ENCODE assay signal across 8 cellular contexts in genomic region chr1:10210841-10211804, GRCh38. TPM values are rescaled to one million over a fixed set of nuclear protein-coding genes. Genes with fewer than 3 reads are reported as not detected.
DNase-seq lines count a peak whose midpoint lies in the region; ATAC-seq and TF ChIP-seq lines count a peak whose summit lies in the region.

No MANE protein-coding gene starts in this region.

- H3K36me3 ChIP-seq in A673 (ENCODE audit: insufficient read depth, low read length, poor library complexity, severe bottlenecking) (no peaks in the 10 kb centered on the region), PC-9 (ENCODE audit: low read depth) (no peaks in the 10 kb centered on the region), cardiac muscle cell (no peaks in the 10 kb centered on the region)

- BruUV-seq in A673 (replicated peaks; lab: Mats Ljungman, UMichigan) (TSS peak; percentile 48), PC-9 (replicated peaks; lab: Mats Ljungman, UMichigan) (no TSS peak)

- H3K27me3 ChIP-seq in A673 (replicated peaks; ENCODE audit: insufficient read depth, low read depth, low read length, poor library complexity), result no peaks in the 10 kb centered on the region
- no peaks in the 10 kb centered on the region for H3K27me3 ChIP-seq in PC-9 (ENCODE audit: insufficient read depth, low read depth)
- H3K27me3 ChIP-seq in cardiac muscle cell, result no peaks in the 10 kb centered on the region

- no peaks in the 10 kb centered on the region for H3K9me2 ChIP-seq in PC-9 (ENCODE audit: insufficient read depth)

- H3K4me3 ChIP-seq in A673 (ENCODE audit: low read depth, low read length, poor library complexity, severe bottlenecking) (peak overlapping the region; percentile 90), PC-9 (peak overlapping the region; percentile 88), cardiac muscle cell (peak overlapping the region; percentile 92)

- H3K79me2 ChIP-seq in PC-9 (ENCODE audit: low read depth), result peaks cover 38% of the 10 kb centered on the region

- H4K20me1 ChIP-seq in PC-9 (ENCODE audit: insufficient read depth), result no peaks in the 10 kb centered on the region

- TF ChIP-seq CTCF in A673 (conservative IDR thresholded peaks at IDR 0.05; ENCODE audit: low read depth, low read length) (no peak), PC-9 (conservative IDR thresholded peaks at IDR 0.05) (no peak), cardiac muscle cell (IDR thresholded peaks at IDR 0.05; ENCODE audit: low read depth, low read length) (no peak)

- H3K9me3 ChIP-seq in A673 (ENCODE audit: low read depth, low read length, poor library complexity, severe bottlenecking), result no peaks in the 10 kb centered on the region
- no peaks in the 10 kb centered on the region for H3K9me3 ChIP-seq in PC-9 (ENCODE audit: insufficient read depth, low read depth)
- no peaks in the 10 kb centered on the region for H3K9me3 ChIP-seq in cardiac muscle cell (ENCODE audit: low read depth)

- peak overlapping the region; percentile 90 for H3K27ac ChIP-seq in A673 (ENCODE audit: low read depth, low read length, poor library complexity, severe bottlenecking)
- peak overlapping the region; percentile 45 for H3K27ac ChIP-seq in PC-9
- H3K27ac ChIP-seq in cardiac muscle cell, result peak overlapping the region; percentile 93

- DNase-seq in A673 (ENCODE audit: low spot score) (peak; percentile 58), PC-9 (peak; percentile 78 to 79), amniotic epithelial cell (ENCODE audit: low read depth) (peak; percentile 95), cardiac muscle cell (ENCODE audit: low read depth in 1 of 2, low spot score in 1 of 2) (peak; percentile 75 to 96), nucleus accumbens (lab: John Stamatoyannopoulos, UW) (peak; percentile 35 to 96 (median 86)), NCI-H1436 treated with DMSO at 0.1 percent for 48 hours (lab: John Stamatoyannopoulos, UW) (no peak)

- peaks cover 7% of the 10 kb centered on the region; the same call in 1 of the 2 replicates for H3F3A ChIP-seq in PC-9 (ENCODE audit: insufficient read depth, low read depth)

- peaks cover 16% of the 10 kb centered on the region for H3K4me1 ChIP-seq in A673 (ENCODE audit: insufficient read depth, low read length, poor library complexity, severe bottlenecking)
- peaks cover 11% of the 10 kb centered on the region for H3K4me1 ChIP-seq in PC-9 (replicated peaks; ENCODE audit: insufficient read depth)
- peaks cover 19% of the 10 kb centered on the region for H3K4me1 ChIP-seq in cardiac muscle cell (ENCODE audit: low read depth)

- H3K4me2 ChIP-seq in PC-9, result peak overlapping the region; percentile 95

- POLR2A ChIA-PET in A673 (lab: Charles Lee; ENCODE audit: low non-redundant PET), result no interaction called here
- POLR2A ChIA-PET in PC-9 (lab: Charles Lee; ENCODE audit: unreplicated experiment), result interaction anchor here (0.5 to 0.7 kb wide), 3 partner anchors 16 to 319 kb away, joined by 3 to 12 read pairs (median 5); no protein-coding TSS in a partner anchor

- H2AFZ ChIP-seq in PC-9, result peak overlapping the region; percentile 92

- intact Hi-C loops in A673 (cut with micrococcal nuclease; ENCODE audit: unreplicated experiment), result loop anchor here (10.0 kb wide), 1 partner anchor 134 kb away; no protein-coding TSS in a partner anchor
- intact Hi-C loops in PC-9 (cut with micrococcal nuclease; ENCODE audit: unreplicated experiment), result loop anchor here (1.0 to 2.0 kb wide), 4 partner anchors 72 to 217 kb away; partner anchors contain the start of gene UBE4B

- CTCF ChIA-PET in A673 (lab: Charles Lee), result interaction anchor here (1.3 to 1.4 kb wide), 2 partner anchors 48 to 55 kb away, joined by 3 to 4 read pairs; no protein-coding TSS in a partner anchor
- CTCF ChIA-PET in PC-9 (lab: Charles Lee), result interaction anchor here (0.6 to 0.7 kb wide), 3 partner anchors 15 to 205 kb away, joined by 3 to 4 read pairs (median 3); no protein-coding TSS in a partner anchor

- ATAC-seq in GM18502 (IDR thresholded peaks at IDR 0.05; ENCODE audit: poor library complexity, unreplicated experiment), result peak; percentile 15
- ATAC-seq in HG03432 (IDR thresholded peaks at IDR 0.05; ENCODE audit: unreplicated experiment), result peak; percentile 19

RNA-seq across cellular contexts. Expression of gene KIF1B, which starts 0.8 kb away (rescaled TPM):
- total RNA-seq in A673 (2021) (69.5 and 71.7 TPM in 2 replicates), PC-9 (2021) (20.6 and 22.7 TPM in 2 replicates), cardiac muscle cell (29.3 and 56.2 TPM in 2 replicates)
- polyA plus RNA-seq in cardiac muscle cell, result 22.2 and 40.9 TPM in 2 replicates
